26 cellular contexts compared by ENCODE assay signal in the genomic region with DNA sequence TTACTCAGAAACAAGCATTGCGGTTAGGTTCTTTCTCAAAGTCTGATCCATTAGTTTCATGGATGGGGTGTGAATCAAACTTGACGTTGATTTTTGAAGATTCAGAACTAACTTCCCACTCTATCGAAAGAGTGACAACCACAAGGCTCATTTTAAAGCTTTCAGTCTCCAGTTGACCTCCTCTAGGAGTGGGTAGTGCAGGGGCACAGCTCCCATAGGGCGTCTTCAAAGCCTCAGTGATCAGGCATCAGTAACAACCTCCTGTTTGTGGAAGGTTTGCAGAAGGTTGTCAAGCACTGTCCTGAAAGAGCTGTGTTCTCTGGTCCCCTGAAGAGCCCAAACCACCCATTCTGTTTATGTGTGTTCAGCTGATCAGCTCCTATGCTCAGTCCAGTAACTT.
"Had no signal": no experiment of that assay in that cellular context is flagged by ENCODE, and none has a peak within 500 bp of the region (broad histone marks: within the 10 kb centered on the region; RNA-seq: fewer than 3 reads in every experiment).

No MANE protein-coding gene starts in this region.

- H3K36me3 Mint-ChIP-seq: activated naive CD8-positive, alpha-beta T cell; stimulated activated memory B cell treated with anti-CD40 and anti-IgM and Interleukin-4, amounts not matched to agents 10 μg/mL and 1 μg/mL and 100 μg/mL, for 72 hours; T-cell had no signal

- H3K27ac ChIP-seq: ascending aorta, cardiac muscle cell, esophagus squamous epithelium, left lung, lower lobe of right lung, neutrophil, pancreas, prostate gland, thyroid gland had no signal

- ATAC-seq: activated CD8-positive, alpha-beta T cell treated with anti-CD3 and anti-CD28 coated beads for 36 hours; left lung; lower lobe of right lung; pancreas; sciatic nerve; stimulated activated memory B cell treated with anti-CD40 and anti-IgM and Interleukin-4, amounts not matched to agents 10 μg/mL and 1 μg/mL and 100 μg/mL, for 72 hours; stimulated activated naive CD8-positive, alpha-beta T cell treated with anti-CD3 and anti-CD28 coated beads, Interleukin-15, amount 100 ng/mL, for 72 hours; T-cell had no signal

- H3K4me3 Mint-ChIP-seq: activated CD8-positive, alpha-beta T cell treated with anti-CD3 and anti-CD28 coated beads for 36 hours; activated naive CD8-positive, alpha-beta T cell; activated T-cell treated with anti-CD3 and anti-CD28 coated beads, Interleukin-2, amount 50 U/mL, for 72 hours; brain; nephron; stimulated activated memory B cell treated with anti-CD40 and anti-IgM and Interleukin-4, amounts not matched to agents 10 μg/mL and 1 μg/mL and 100 μg/mL, for 72 hours; stimulated activated naive CD8-positive, alpha-beta T cell treated with anti-CD3 and anti-CD28 coated beads, Interleukin-15, amount 100 ng/mL, for 72 hours; T-cell had no signal

- H3K4me3 ChIP-seq: ascending aorta, cardiac muscle cell, esophagus squamous epithelium, left lung, lower lobe of right lung, pancreas, prostate gland, thyroid gland had no signal

- DNase-seq: activated CD4-positive, alpha-beta T cell treated with anti-CD3 and anti-CD28 coated beads for 48 hours; activated CD8-positive, alpha-beta T cell treated with anti-CD3 and anti-CD28 coated beads for 36 hours; activated effector memory CD4-positive, alpha-beta T cell treated with Interleukin-2 at 50 U/mL for 16 hours; activated naive CD4-positive, alpha-beta T cell treated with Interleukin-2 at 50 U/mL for 16 hours; activated T-cell treated with anti-CD3 and anti-CD28 coated beads, Interleukin-2, amount 50 U/mL, for 72 hours; esophagus squamous epithelium; foreskin melanocyte; left lung; lower lobe of right lung; mesenchymal stem cell; pancreas; retina; small intestine; stimulated activated CD4-positive, alpha-beta T cell treated with anti-CD3 and anti-CD28 coated beads, Interleukin-4, amount 100 ng/mL, for 24 hours; stimulated activated naive CD8-positive, alpha-beta T cell treated with anti-CD3 and anti-CD28 coated beads, Interleukin-15, amount 100 ng/mL, for 72 hours; T-cell; thyroid gland had no signal

- H3K9me3 ChIP-seq: ascending aorta, esophagus squamous epithelium, left lung, lower lobe of right lung, neutrophil, pancreas, prostate gland, thyroid gland had no signal

- H3K36me3 ChIP-seq: ascending aorta, cardiac muscle cell, esophagus squamous epithelium, left lung, lower lobe of right lung, neutrophil, pancreas, prostate gland, thyroid gland had no signal

- H3K9me3 Mint-ChIP-seq: activated CD8-positive, alpha-beta T cell treated with anti-CD3 and anti-CD28 coated beads for 36 hours; activated T-cell treated with anti-CD3 and anti-CD28 coated beads, Interleukin-2, amount 50 U/mL, for 72 hours; stimulated activated memory B cell treated with anti-CD40 and anti-IgM and Interleukin-4, amounts not matched to agents 10 μg/mL and 1 μg/mL and 100 μg/mL, for 72 hours; stimulated activated naive CD8-positive, alpha-beta T cell treated with anti-CD3 and anti-CD28 coated beads, Interleukin-15, amount 100 ng/mL, for 72 hours; T-cell had no signal

- H3K4me1 ChIP-seq: ascending aorta, left lung, lower lobe of right lung, prostate gland, thyroid gland had no signal

- H3K4me1 Mint-ChIP-seq: nephron; stimulated activated memory B cell treated with anti-CD40 and anti-IgM and Interleukin-4, amounts not matched to agents 10 μg/mL and 1 μg/mL and 100 μg/mL, for 72 hours; stimulated activated naive CD8-positive, alpha-beta T cell treated with anti-CD3 and anti-CD28 coated beads, Interleukin-15, amount 100 ng/mL, for 72 hours; T-cell had no signal

- H3K27ac Mint-ChIP-seq: activated CD8-positive, alpha-beta T cell treated with anti-CD3 and anti-CD28 coated beads for 36 hours; activated naive CD8-positive, alpha-beta T cell; activated T-cell treated with anti-CD3 and anti-CD28 coated beads, Interleukin-2, amount 50 U/mL, for 72 hours; brain; nephron; stimulated activated memory B cell treated with anti-CD40 and anti-IgM and Interleukin-4, amounts not matched to agents 10 μg/mL and 1 μg/mL and 100 μg/mL, for 72 hours; stimulated activated naive CD8-positive, alpha-beta T cell treated with anti-CD3 and anti-CD28 coated beads, Interleukin-15, amount 100 ng/mL, for 72 hours; T-cell had no signal

- FAIRE-seq: pancreas, small intestine had no signal

- H3K27me3 Mint-ChIP-seq: brain had no signal

- H3K27me3 ChIP-seq: ascending aorta, cardiac muscle cell, esophagus squamous epithelium, left lung, pancreas, thyroid gland had no signal
